Comparison of ENCODE assay signal across 8 cellular contexts in the genomic region with DNA sequence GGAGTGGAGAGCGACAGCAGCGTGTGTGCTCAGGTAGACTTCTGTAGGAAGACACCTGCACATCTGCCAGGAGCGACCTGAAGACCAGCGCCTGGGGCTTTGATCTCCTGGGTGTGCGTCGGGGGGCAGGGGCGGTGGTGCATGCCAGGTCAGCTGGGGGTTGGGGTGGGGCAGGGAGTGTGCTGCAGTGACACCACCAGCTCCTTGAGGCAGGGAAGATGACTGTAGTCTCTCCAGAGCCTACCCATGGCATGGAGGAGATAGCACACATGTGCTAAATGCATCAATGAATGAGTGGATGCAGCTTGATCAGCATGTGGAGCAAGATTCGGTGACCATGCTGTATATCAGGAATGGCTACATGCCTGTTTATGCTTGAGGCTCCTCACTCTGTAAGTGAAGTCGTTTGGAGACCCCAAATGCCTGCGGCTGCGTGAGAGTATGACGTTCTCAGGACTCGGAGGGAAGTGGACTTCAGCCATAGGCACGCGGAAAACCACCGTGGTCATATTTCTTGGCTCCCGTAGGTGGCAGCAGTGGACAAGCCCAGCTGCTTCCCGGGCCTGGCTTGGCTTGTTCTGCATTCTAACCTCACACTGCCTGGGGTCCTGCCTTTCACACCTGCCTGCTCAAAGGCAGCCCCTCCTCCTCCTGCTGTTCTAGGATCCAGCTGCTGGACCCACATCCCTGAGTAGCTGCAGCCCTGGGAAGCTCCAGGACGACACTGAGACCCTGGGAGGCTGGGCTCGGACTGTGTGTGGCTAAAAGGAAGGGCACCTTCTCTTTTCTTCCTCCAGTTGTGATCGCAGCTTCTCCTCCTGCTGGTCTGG.
A peak's percentile ranks its signal among the peaks of the same experiment; 100 is the strongest.
DNase-seq lines count a peak whose midpoint lies in the region; ATAC-seq and TF ChIP-seq lines count a peak whose summit lies in the region.

No MANE protein-coding gene starts in this region.

- in situ Hi-C loops in astrocyte of the cerebellum (cut with HindIII; ENCODE audit: low sequenced_read_pairs) = loop anchor here (25.0 kb wide), 1 partner anchor 1700 kb away; a partner anchor contains a TSS

- ATAC-seq in GM21390 (IDR thresholded peaks at IDR 0.05; ENCODE audit: unreplicated experiment) = peak; percentile 78
- ATAC-seq in SK-N-SH treated with all-trans-retinoic acid at 6 μM for 48 hours = peak; percentile 95
- ATAC-seq in HG03097 (IDR thresholded peaks at IDR 0.05; ENCODE audit: low FRiP score, unreplicated experiment) = no peak

- H3K4me3 ChIP-seq in astrocyte of the cerebellum (ENCODE audit: low read depth, low read length) (no peak overlapping the region), skeletal muscle cell (ENCODE audit: low read depth, low read length) (no peak overlapping the region)

- peak; percentile 93 for TF ChIP-seq CTCF in astrocyte of the cerebellum (IDR thresholded peaks at IDR 0.05; ENCODE audit: low read depth, low read length, missing control alignments)

- DNase-seq in COR-L47 (lab: John Stamatoyannopoulos, UW) = peak; percentile 61
- DNase-seq in NAMALWA (ENCODE audit: low spot score) = peak; percentile 76
- peak; percentile 40 for DNase-seq in astrocyte of the cerebellum (ENCODE audit: low read depth)
- DNase-seq in iPS DF 19.7 (ENCODE audit: low read depth, low spot score) = peak; percentile 80
- peak; percentile 35 for DNase-seq in skeletal muscle cell (ENCODE audit: low read depth)

TF ChIP-seq in SK-N-SH treated with all-trans-retinoic acid at 6 μM for 48 hours, 23 proteins besides CTCF, POLR2A, EP300 and RAD21:
- no peak for TF ChIP-seq ZC3H10 (CRISPR knock-in tag; IDR thresholded peaks at IDR 0.05)
- TF ChIP-seq ISL1 (CRISPR knock-in tag; IDR thresholded peaks at IDR 0.05) = no peak
- no peak for TF ChIP-seq PPARA (CRISPR knock-in tag; IDR thresholded peaks at IDR 0.05; ENCODE audit: borderline replicate concordance)
- TF ChIP-seq, protein P1, sequence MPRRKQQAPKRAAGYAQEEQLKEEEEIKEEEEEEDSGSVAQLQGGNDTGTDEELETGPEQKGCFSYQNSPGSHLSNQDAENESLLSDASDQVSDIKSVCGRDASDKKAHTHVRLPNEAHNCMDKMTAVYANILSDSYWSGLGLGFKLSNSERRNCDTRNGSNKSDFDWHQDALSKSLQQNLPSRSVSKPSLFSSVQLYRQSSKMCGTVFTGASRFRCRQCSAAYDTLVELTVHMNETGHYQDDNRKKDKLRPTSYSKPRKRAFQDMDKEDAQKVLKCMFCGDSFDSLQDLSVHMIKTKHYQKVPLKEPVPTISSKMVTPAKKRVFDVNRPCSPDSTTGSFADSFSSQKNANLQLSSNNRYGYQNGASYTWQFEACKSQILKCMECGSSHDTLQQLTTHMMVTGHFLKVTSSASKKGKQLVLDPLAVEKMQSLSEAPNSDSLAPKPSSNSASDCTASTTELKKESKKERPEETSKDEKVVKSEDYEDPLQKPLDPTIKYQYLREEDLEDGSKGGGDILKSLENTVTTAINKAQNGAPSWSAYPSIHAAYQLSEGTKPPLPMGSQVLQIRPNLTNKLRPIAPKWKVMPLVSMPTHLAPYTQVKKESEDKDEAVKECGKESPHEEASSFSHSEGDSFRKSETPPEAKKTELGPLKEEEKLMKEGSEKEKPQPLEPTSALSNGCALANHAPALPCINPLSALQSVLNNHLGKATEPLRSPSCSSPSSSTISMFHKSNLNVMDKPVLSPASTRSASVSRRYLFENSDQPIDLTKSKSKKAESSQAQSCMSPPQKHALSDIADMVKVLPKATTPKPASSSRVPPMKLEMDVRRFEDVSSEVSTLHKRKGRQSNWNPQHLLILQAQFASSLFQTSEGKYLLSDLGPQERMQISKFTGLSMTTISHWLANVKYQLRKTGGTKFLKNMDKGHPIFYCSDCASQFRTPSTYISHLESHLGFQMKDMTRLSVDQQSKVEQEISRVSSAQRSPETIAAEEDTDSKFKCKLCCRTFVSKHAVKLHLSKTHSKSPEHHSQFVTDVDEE (CRISPR knock-in tag; IDR thresholded peaks at IDR 0.05) = no peak
- no peak for TF ChIP-seq ZNF8 (CRISPR knock-in tag; IDR thresholded peaks at IDR 0.05)
- no peak for TF ChIP-seq RARB (CRISPR knock-in tag; IDR thresholded peaks at IDR 0.05)
- TF ChIP-seq, protein P2, sequence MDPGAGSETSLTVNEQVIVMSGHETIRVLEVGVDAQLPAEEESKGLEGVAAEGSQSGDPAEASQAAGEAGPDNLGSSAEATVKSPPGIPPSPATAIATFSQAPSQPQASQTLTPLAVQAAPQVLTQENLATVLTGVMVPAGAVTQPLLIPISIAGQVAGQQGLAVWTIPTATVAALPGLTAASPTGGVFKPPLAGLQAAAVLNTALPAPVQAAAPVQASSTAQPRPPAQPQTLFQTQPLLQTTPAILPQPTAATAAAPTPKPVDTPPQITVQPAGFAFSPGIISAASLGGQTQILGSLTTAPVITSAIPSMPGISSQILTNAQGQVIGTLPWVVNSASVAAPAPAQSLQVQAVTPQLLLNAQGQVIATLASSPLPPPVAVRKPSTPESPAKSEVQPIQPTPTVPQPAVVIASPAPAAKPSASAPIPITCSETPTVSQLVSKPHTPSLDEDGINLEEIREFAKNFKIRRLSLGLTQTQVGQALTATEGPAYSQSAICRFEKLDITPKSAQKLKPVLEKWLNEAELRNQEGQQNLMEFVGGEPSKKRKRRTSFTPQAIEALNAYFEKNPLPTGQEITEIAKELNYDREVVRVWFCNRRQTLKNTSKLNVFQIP (CRISPR knock-in tag; IDR thresholded peaks at IDR 0.05; ENCODE audit: borderline replicate concordance, low read depth) = no peak
- no peak for TF ChIP-seq CSDC2 (CRISPR knock-in tag; IDR thresholded peaks at IDR 0.05)
